27 cellular contexts compared by ENCODE assay signal in genomic region chr16:58417035-58417434, GRCh38.
"Had no signal": no experiment of that assay in that cellular context is flagged by ENCODE, and none has a peak within 500 bp of the region (broad histone marks: within the 10 kb centered on the region; RNA-seq: fewer than 3 reads in every experiment).

No MANE protein-coding gene starts in this region.

- H3K9me3 Mint-ChIP-seq: activated CD8-positive, alpha-beta T cell treated with anti-CD3 and anti-CD28 coated beads for 36 hours; activated naive CD4-positive, alpha-beta T cell treated with anti-CD3 and anti-CD28 coated beads, Interleukin-2, amount 10 ng/mL, durations not matched to agents 7 days and 5 days; activated naive CD8-positive, alpha-beta T cell treated with anti-CD3 and anti-CD28 coated beads, Interleukin-2, amount 50 U/mL, for 24 hours; activated T-cell treated with anti-CD3 and anti-CD28 coated beads, Interleukin-2, amount 50 U/mL, for 24 hours; activated T-helper 2 cell treated with anti-CD3 and anti-CD28 coated beads, Interferon-gamma antibody, Interleukin-2, Interleukin-4, amounts not matched to agents 10 μg/mL and 5 μg/mL and 100 μg/mL, durations not matched to agents 14 hours and 24 hours and 36 hours; memory B cell; naive thymus-derived CD4-positive, alpha-beta T cell; neural progenitor cell; stimulated activated naive CD8-positive, alpha-beta T cell treated with anti-CD3 and anti-CD28 coated beads, Interleukin-15, amount 100 ng/mL, for 72 hours; T-cell; type B pancreatic cell had no signal

- H3K4me2 ChIP-seq: neural progenitor cell had no signal

- H2AFZ ChIP-seq: neural progenitor cell had no signal

- H3K9ac ChIP-seq: neural progenitor cell had no signal

- ATAC-seq: activated CD8-positive, alpha-beta T cell treated with anti-CD3 and anti-CD28 coated beads for 36 hours; activated naive CD8-positive, alpha-beta T cell treated with anti-CD3 and anti-CD28 coated beads, Interleukin-2, amount 50 U/mL, for 24 hours; esophagus mucosa; mucosa of descending colon; naive thymus-derived CD4-positive, alpha-beta T cell; psoas muscle; stimulated activated naive CD8-positive, alpha-beta T cell treated with anti-CD3 and anti-CD28 coated beads, Interleukin-15, amount 100 ng/mL, for 72 hours; T-cell had no signal

- H3K27ac Mint-ChIP-seq: activated CD8-positive, alpha-beta T cell treated with anti-CD3 and anti-CD28 coated beads for 36 hours; activated naive CD4-positive, alpha-beta T cell treated with anti-CD3 and anti-CD28 coated beads, Interleukin-2, amount 10 ng/mL, durations not matched to agents 7 days and 5 days; activated naive CD8-positive, alpha-beta T cell treated with anti-CD3 and anti-CD28 coated beads, Interleukin-2, amount 50 U/mL, for 24 hours; activated T-cell treated with anti-CD3 and anti-CD28 coated beads, Interleukin-2, amount 50 U/mL, for 24 hours; activated T-helper 2 cell treated with anti-CD3 and anti-CD28 coated beads, Interferon-gamma antibody, Interleukin-2, Interleukin-4, amounts not matched to agents 10 μg/mL and 5 μg/mL and 100 μg/mL, durations not matched to agents 14 hours and 24 hours and 36 hours; memory B cell; naive thymus-derived CD4-positive, alpha-beta T cell; neural progenitor cell; stimulated activated naive CD8-positive, alpha-beta T cell treated with anti-CD3 and anti-CD28 coated beads, Interleukin-15, amount 100 ng/mL, for 72 hours; T-cell; type B pancreatic cell had no signal

- H3K27ac ChIP-seq: ascending aorta, neural progenitor cell, psoas muscle, right lobe of liver, suprapubic skin had no signal

- H3K27me3 ChIP-seq: ascending aorta, gastrocnemius medialis, neural progenitor cell, right lobe of liver, suprapubic skin had no signal

- H3K4me3 ChIP-seq: ascending aorta, gastrocnemius medialis, mucosa of descending colon, neural progenitor cell, psoas muscle, right lobe of liver, suprapubic skin had no signal

- H3K4me1 ChIP-seq: ascending aorta, psoas muscle, right lobe of liver had no signal

- H3K4me3 Mint-ChIP-seq: activated CD8-positive, alpha-beta T cell treated with anti-CD3 and anti-CD28 coated beads for 36 hours; activated naive CD4-positive, alpha-beta T cell treated with anti-CD3 and anti-CD28 coated beads, Interleukin-2, amount 10 ng/mL, durations not matched to agents 7 days and 5 days; activated naive CD8-positive, alpha-beta T cell treated with anti-CD3 and anti-CD28 coated beads, Interleukin-2, amount 50 U/mL, for 24 hours; activated T-cell treated with anti-CD3 and anti-CD28 coated beads, Interleukin-2, amount 50 U/mL, for 24 hours; naive thymus-derived CD4-positive, alpha-beta T cell; neural progenitor cell; stimulated activated naive CD8-positive, alpha-beta T cell treated with anti-CD3 and anti-CD28 coated beads, Interleukin-15, amount 100 ng/mL, for 72 hours; T-cell; type B pancreatic cell had no signal

- DNase-seq: activated CD4-positive, alpha-beta T cell treated with anti-CD3 and anti-CD28 coated beads for 48 hours; activated CD4-positive, CD25-positive, alpha-beta regulatory T cell; activated CD8-positive, alpha-beta T cell treated with anti-CD3 and anti-CD28 coated beads for 36 hours; activated naive CD4-positive, alpha-beta T cell treated with anti-CD3 and anti-CD28 coated beads, Interleukin-2, amount 10 ng/mL, durations not matched to agents 7 days and 5 days; activated naive CD8-positive, alpha-beta T cell treated with anti-CD3 and anti-CD28 coated beads, Interleukin-2, amount 50 U/mL, for 24 hours; activated T-cell treated with anti-CD3 and anti-CD28 coated beads, Interleukin-2, amount 50 U/mL, for 24 hours; cerebellar nuclear complex; cortex of kidney; effector CD4-positive, alpha-beta T cell; mucosa of descending colon; naive thymus-derived CD4-positive, alpha-beta T cell; psoas muscle; small intestine; stimulated activated CD4-positive, alpha-beta T cell treated with anti-CD3 and anti-CD28 coated beads, Interleukin-15, amount 100 ng/mL, for 24 hours; stimulated activated CD4-positive, alpha-beta T cell treated with anti-CD3 and anti-CD28 coated beads, Interleukin-2, amount 100 ng/mL, for 48 hours; stimulated activated naive CD8-positive, alpha-beta T cell treated with anti-CD3 and anti-CD28 coated beads, Interleukin-15, amount 100 ng/mL, for 72 hours; T-cell; T-helper 9 cell had no signal

- H3K4me1 Mint-ChIP-seq: activated naive CD4-positive, alpha-beta T cell treated with anti-CD3 and anti-CD28 coated beads, Interleukin-2, amount 10 ng/mL, durations not matched to agents 7 days and 5 days; activated naive CD8-positive, alpha-beta T cell treated with anti-CD3 and anti-CD28 coated beads, Interleukin-2, amount 50 U/mL, for 24 hours; stimulated activated naive CD8-positive, alpha-beta T cell treated with anti-CD3 and anti-CD28 coated beads, Interleukin-15, amount 100 ng/mL, for 72 hours; T-cell had no signal

- H3K36me3 ChIP-seq: ascending aorta, gastrocnemius medialis, neural progenitor cell, right lobe of liver, suprapubic skin had no signal

- H3K9me3 ChIP-seq: ascending aorta, gastrocnemius medialis, mucosa of descending colon, psoas muscle, right lobe of liver, suprapubic skin had no signal

- H3K36me3 Mint-ChIP-seq: activated naive CD4-positive, alpha-beta T cell treated with anti-CD3 and anti-CD28 coated beads, Interleukin-2, amount 10 ng/mL, durations not matched to agents 7 days and 5 days; memory B cell; naive thymus-derived CD4-positive, alpha-beta T cell; neural progenitor cell; T-cell; type B pancreatic cell had no signal
